In genomic region chr6:150275489-150275888, GRCh38 we compare ENCODE assay signal across 19 cellular contexts.
A peak's percentile ranks its signal among the peaks of the same experiment; 100 is the strongest.
DNase-seq lines count a peak whose midpoint lies in the region; ATAC-seq, FAIRE-seq and TF ChIP-seq lines count a peak whose summit lies in the region.
"Had no signal": no experiment of that assay in that cellular context is flagged by ENCODE, and none has a peak within 500 bp of the region (broad histone marks: within the 10 kb centered on the region; RNA-seq: fewer than 3 reads in every experiment).

No MANE protein-coding gene starts in this region.

- dilution Hi-C loops in keratinocyte (cut with MboI; ENCODE audit: extremely low pct_ligation_motif_present, low sequenced_read_pairs) = no loop called here

- no peak for ATAC-seq in foreskin keratinocyte
- ATAC-seq in left cardiac atrium = no peak
- ATAC-seq in T-cell (replicated peaks in 1 of 4) = no peak
- ATAC-seq: HCT116 had no signal

- POLR2A ChIA-PET in HEK293 (lab: Yijun Ruan, JAX) (no interaction called here), T-cell (lab: Charles Lee) (no interaction called here)

- no peaks in the 10 kb centered on the region for H3K9me3 Mint-ChIP-seq in T-cell
- H3K9me3 Mint-ChIP-seq: CD8-positive, alpha-beta memory T cell had no signal

- H3K9me3 ChIP-seq in BLaER1 (no peaks in the 10 kb centered on the region), HEK293 (ENCODE audit: control insufficient read depth, insufficient read depth, low read depth, low read length) (no peaks in the 10 kb centered on the region), keratinocyte (ENCODE audit: control insufficient read depth, low read depth, low read length) (no peaks in the 10 kb centered on the region)

- intact Hi-C loops in left cardiac atrium (cut with DNase I) = no loop called here

- no peaks in the 10 kb centered on the region for H3K4me1 Mint-ChIP-seq in T-cell

- no peak for TF ChIP-seq CTCF in HEK293 (tag by site-specific recombination; IDR thresholded peaks at IDR 0.05)
- TF ChIP-seq CTCF in foreskin keratinocyte (conservative IDR thresholded peaks at IDR 0.05) = no peak
- TF ChIP-seq CTCF in keratinocyte (optimal IDR thresholded peaks at IDR 0.05 in 1 of 3, IDR thresholded peaks at IDR 0.05 in 1 of 3, conservative IDR thresholded peaks at IDR 0.05 in 1 of 3; ENCODE audit: extremely low read depth in 1 of 3, insufficient read depth in 2 of 3, low read length in 3 of 3) = no peak

- H3K9ac ChIP-seq in BLaER1 (no peak overlapping the region), keratinocyte (ENCODE audit: control insufficient read depth, extremely low read depth, insufficient read depth, low read length) (no peak overlapping the region)

- no peak overlapping the region for H3K4me3 Mint-ChIP-seq in T-cell
- H3K4me3 Mint-ChIP-seq: CD4-positive, CD25-positive, alpha-beta regulatory T cell; CD8-positive, alpha-beta memory T cell had no signal

- H3K36me3 ChIP-seq in BLaER1 = no peaks in the 10 kb centered on the region
- no peaks in the 10 kb centered on the region for H3K36me3 ChIP-seq in HEK293 (ENCODE audit: control insufficient read depth in 2 of 2, insufficient read depth in 1 of 2, low read length in 2 of 2)
- no peaks in the 10 kb centered on the region for H3K36me3 ChIP-seq in keratinocyte (ENCODE audit: control insufficient read depth in 2 of 2, extremely low read depth in 1 of 2, insufficient read depth in 2 of 2, low read length in 2 of 2)

- H3K9me1 ChIP-seq in keratinocyte (ENCODE audit: control insufficient read depth, extremely low read depth, insufficient read depth, low read length) = no peaks in the 10 kb centered on the region

- no peak overlapping the region for H3K27ac ChIP-seq in BLaER1
- H3K27ac ChIP-seq in HEK293 (ENCODE audit: extremely low read depth, low read depth, low read length) = no peak overlapping the region
- peak overlapping the region; percentile 6 for H3K27ac ChIP-seq in foreskin keratinocyte
- no peak overlapping the region for H3K27ac ChIP-seq in keratinocyte (ENCODE audit: control insufficient read depth, insufficient read depth, low read length)
- H3K27ac ChIP-seq: HL-60 had no signal

- DNase-seq in foreskin keratinocyte (no peak), keratinocyte (ENCODE audit: low read depth, low spot score) (no peak), left cardiac atrium (no peak), COLO668 (lab: John Stamatoyannopoulos, UW; ENCODE audit: unreplicated experiment) (no peak), T-cell (no peak), NCI-H1694 (lab: John Stamatoyannopoulos, UW) (no peak)
- DNase-seq: 8988T; C1 segment of cervical spinal cord; CD4-positive, CD25-positive, alpha-beta regulatory T cell; CD8-positive, alpha-beta memory T cell; DMS153; DMS79; GF-D8; GOT3; H7 had no signal

- H3K4me1 ChIP-seq in BLaER1 (peaks cover 75% of the 10 kb centered on the region), HEK293 (ENCODE audit: control insufficient read depth, insufficient read depth, low read length) (no peaks in the 10 kb centered on the region), foreskin keratinocyte (peaks cover 36% of the 10 kb centered on the region), keratinocyte (ENCODE audit: control insufficient read depth, extremely low read depth, insufficient read depth, low read length) (peaks cover 49% of the 10 kb centered on the region)

- no peak for FAIRE-seq in keratinocyte (lab: Jason Lieb, UNC)

- peak overlapping the region; percentile 84 for H3K4me2 ChIP-seq in BLaER1
- H3K4me2 ChIP-seq in keratinocyte (ENCODE audit: control insufficient read depth, extremely low read depth, insufficient read depth, low read depth, low read length) = peak overlapping the region; percentile 35

- H3K27ac Mint-ChIP-seq in T-cell = no peak overlapping the region
- H3K27ac Mint-ChIP-seq: CD4-positive, CD25-positive, alpha-beta regulatory T cell; CD8-positive, alpha-beta memory T cell had no signal

- peaks cover 9 to 20% of the 10 kb centered on the region in 2 donors for H3K27me3 Mint-ChIP-seq in T-cell

- H3K4me3 ChIP-seq in BLaER1 = no peak overlapping the region
- no peak overlapping the region for H3K4me3 ChIP-seq in HEK293 (ENCODE audit: low read depth, low read length)
- no peak overlapping the region for H3K4me3 ChIP-seq in keratinocyte (ENCODE audit: control insufficient read depth in 2 of 3, extremely low read depth in 1 of 3, insufficient read depth in 2 of 3, low read depth in 1 of 3, low read length in 3 of 3)

- CTCF ChIA-PET in HEK293 (lab: Yijun Ruan, JAX) (no interaction called here), T-cell (lab: Charles Lee) (no interaction called here)

- H4K20me1 ChIP-seq in BLaER1 (no peaks in the 10 kb centered on the region), keratinocyte (ENCODE audit: control insufficient read depth, extremely low read depth, insufficient read depth, low read length) (no peaks in the 10 kb centered on the region)

- H3K36me3 Mint-ChIP-seq in T-cell = no peaks in the 10 kb centered on the region
- H3K36me3 Mint-ChIP-seq: CD4-positive, CD25-positive, alpha-beta regulatory T cell had no signal

- peak overlapping the region; percentile 67 for H2AFZ ChIP-seq in keratinocyte (ENCODE audit: control insufficient read depth, low read length)

- H3K27me3 ChIP-seq in BLaER1 (no peaks in the 10 kb centered on the region), foreskin keratinocyte (no peaks in the 10 kb centered on the region), keratinocyte (ENCODE audit: control insufficient read depth, extremely low read depth, insufficient read depth, low read length) (no peaks in the 10 kb centered on the region)

- H3K79me2 ChIP-seq in keratinocyte (ENCODE audit: control insufficient read depth, insufficient read depth, low read length) = no peaks in the 10 kb centered on the region

TF ChIP-seq in HEK293, 187 proteins besides CTCF, POLR2A, EP300 and RAD21:
- TF ChIP-seq ELK4 (IDR thresholded peaks at IDR 0.05; ENCODE audit: borderline replicate concordance, low read depth, low read length) (no peak), ZNF121 (tag by site-specific recombination; IDR thresholded peaks at IDR 0.05) (peak; percentile 42; the same call in 1 of the 2 replicates)
